ENCODE assay signal across 22 cellular contexts in genomic region chr12:96310067-96310466, GRCh38.
DNase-seq lines count a peak whose midpoint lies in the region; ATAC-seq, FAIRE-seq and TF ChIP-seq lines count a peak whose summit lies in the region.
"Had no signal": no experiment of that assay in that cellular context is flagged by ENCODE, and none has a peak within 500 bp of the region (broad histone marks: within the 10 kb centered on the region; RNA-seq: fewer than 3 reads in every experiment).

No MANE protein-coding gene starts in this region.

- CTCF ChIA-PET in IMR-90 (lab: Yijun Ruan, JAX) = no interaction called here

- H4K20me1 ChIP-seq in IMR-90 (ENCODE audit: insufficient read depth, low read length) = peaks cover 9% of the 10 kb centered on the region

- POLR2A ChIA-PET in IMR-90 (lab: Charles Lee; ENCODE audit: unreplicated experiment) = no interaction called here

- peaks cover 10% of the 10 kb centered on the region for H3K36me3 ChIP-seq in IMR-90 (ENCODE audit: control insufficient read depth, insufficient read depth, low read length)
- no peaks in the 10 kb centered on the region for H3K36me3 ChIP-seq in kidney (ENCODE audit: control insufficient read depth in 1 of 2, insufficient read depth in 2 of 2, low read length in 2 of 2)
- no peaks in the 10 kb centered on the region for H3K36me3 ChIP-seq in vagina
- H3K36me3 ChIP-seq: BE2C had no signal

- TF ChIP-seq POLR2A in IMR-90 (IDR thresholded peaks at IDR 0.05; ENCODE audit: low read depth, low read length) = no peak
- TF ChIP-seq POLR2A in vagina (IDR thresholded peaks at IDR 0.05) = no peak

- no peak overlapping the region for H4K8ac ChIP-seq in IMR-90 (ENCODE audit: low read depth in 2 of 2, low read length in 2 of 2)

- BruUV-seq in IMR-90 (replicated peaks; lab: Mats Ljungman, UMichigan) = no TSS peak

- WGBS in IMR-90 (ENCODE audit: extremely low coverage in 2 of 2, insufficient read length in 1 of 2), 2 experiments = no CpG with 5 or more reads among the region's 3 CpGs

- no peak overlapping the region for H3K14ac ChIP-seq in IMR-90 (replicated peaks; ENCODE audit: low read depth, low read length)

- H2BK5ac ChIP-seq in IMR-90 (ENCODE audit: low read depth, low read length, poor library complexity, severe bottlenecking) = no peak overlapping the region

- H3K27ac ChIP-seq in IMR-90 (ENCODE audit: insufficient read depth, low read length) = no peak overlapping the region
- no peak overlapping the region for H3K27ac ChIP-seq in kidney (ENCODE audit: low read depth in 2 of 2, low read length in 2 of 2)
- no peak overlapping the region for H3K27ac ChIP-seq in vagina
- H3K27ac ChIP-seq: 22Rv1; A549; BLaER1 treated with 17β-estradiol and CSF1 and Interleukin-3, amounts not matched to agents 10 nM and 100 nM had no signal

- no peaks in the 10 kb centered on the region for H3K9me3 ChIP-seq in IMR-90 (ENCODE audit: control insufficient read depth, insufficient read depth, low read length)
- H3K9me3 ChIP-seq in kidney (ENCODE audit: control insufficient read depth in 1 of 2, low read length in 2 of 2) = no peaks in the 10 kb centered on the region
- H3K9me3 ChIP-seq in vagina = no peaks in the 10 kb centered on the region
- H3K9me3 ChIP-seq: A549; BE2C; BLaER1 treated with 17β-estradiol and CSF1 and Interleukin-3, amounts not matched to agents 10 nM and 100 nM; HAP-1 had no signal

- DNase-seq in IMR-90 (no peak), kidney (no peak), vagina (ENCODE audit: extremely low spot score in 2 of 2) (no peak), NOMO-1 (lab: John Stamatoyannopoulos, UW; ENCODE audit: unreplicated experiment in 2 of 2) (no peak), NCI-H1694 (lab: John Stamatoyannopoulos, UW) (no peak)
- DNase-seq: ACHN; AML-193; BE2C; CD4-positive, alpha-beta T cell; CD8-positive, alpha-beta memory T cell; DMS53; DMS79 treated with DMSO at 0.1 percent for 48 hours; GOT3 had no signal

- dilution Hi-C loops in IMR-90 (cut with HindIII; ENCODE audit: low sequenced_read_pairs, unreplicated experiment) = no loop called here

- FAIRE-seq in A204.1 (lab: Jason Lieb, UNC) = peak; percentile 85
- peak; percentile 75 for FAIRE-seq in colon (lab: Jason Lieb, UNC)
- peak; percentile 78 for FAIRE-seq in kidney (lab: Jason Lieb, UNC)
- FAIRE-seq: A549, GM12892, H54 had no signal

- TF ChIP-seq CTCF in IMR-90 (conservative IDR thresholded peaks at IDR 0.05; ENCODE audit: low read depth, low read length) (no peak), kidney (IDR thresholded peaks at IDR 0.05; ENCODE audit: borderline replicate concordance, extremely low read depth, insufficient read depth) (no peak), vagina (IDR thresholded peaks at IDR 0.05) (no peak)

- no peak overlapping the region for H3K4ac ChIP-seq in IMR-90 (ENCODE audit: low read depth, low read length)

- H3K18ac ChIP-seq in IMR-90 (ENCODE audit: low read depth, low read length) = no peak overlapping the region

- H3K4me2 ChIP-seq in IMR-90 (ENCODE audit: low read depth, low read length) = no peak overlapping the region
- H3K4me2 ChIP-seq: A549; BLaER1 treated with 17β-estradiol and CSF1 and Interleukin-3, amounts not matched to agents 10 nM and 100 nM had no signal

- H3K27me3 ChIP-seq in IMR-90 (ENCODE audit: control insufficient read depth, insufficient read depth, low read length) = no peaks in the 10 kb centered on the region
- H3K27me3 ChIP-seq in vagina = no peaks in the 10 kb centered on the region
- H3K27me3 ChIP-seq: BE2C; BLaER1 treated with 17β-estradiol and CSF1 and Interleukin-3, amounts not matched to agents 10 nM and 100 nM had no signal

- H3K4me3 ChIP-seq in IMR-90 (ENCODE audit: insufficient read depth, low read depth, low read length) (no peak overlapping the region), kidney (ENCODE audit: low read length in 2 of 2) (no peak overlapping the region), vagina (no peak overlapping the region)
- H3K4me3 ChIP-seq: A549; BLaER1 treated with 17β-estradiol and CSF1 and Interleukin-3, amounts not matched to agents 10 nM and 100 nM; HAP-1 had no signal

- no peak overlapping the region for H2AFZ ChIP-seq in IMR-90 (replicated peaks; ENCODE audit: low read length, poor library complexity)

- H3K79me1 ChIP-seq in IMR-90 (ENCODE audit: low read depth in 1 of 2, low read length in 2 of 2) = peaks cover 18 to 47% of the 10 kb centered on the region in 2 experiments

- in situ Hi-C loops in IMR-90 (cut with MboI; ENCODE audit: low sequenced_read_pairs) = no loop called here

- no peak overlapping the region for H3K23ac ChIP-seq in IMR-90 (ENCODE audit: low read depth, low read length)

- H4K91ac ChIP-seq in IMR-90 (ENCODE audit: insufficient read depth, low read depth, low read length) = no peak overlapping the region

- no peak overlapping the region for H3K56ac ChIP-seq in IMR-90 (ENCODE audit: extremely low read depth, insufficient read depth, low read length)

- no peak overlapping the region for H4K5ac ChIP-seq in IMR-90 (ENCODE audit: low read depth, low read length)

- no peak overlapping the region for H2BK15ac ChIP-seq in IMR-90 (ENCODE audit: low read depth, low read length)

- no peak for TF ChIP-seq RAD21 in IMR-90 (IDR thresholded peaks at IDR 0.05; ENCODE audit: low read length)

- intact Hi-C loops in IMR-90 (cut with micrococcal nuclease) (no loop called here), kidney (cut with DNase I) (no loop called here), vagina (cut with DNase I) (no loop called here)

- H2BK120ac ChIP-seq in IMR-90 (ENCODE audit: low read depth, low read length) = no peak overlapping the region

- H3K4me1 ChIP-seq in IMR-90 (ENCODE audit: control insufficient read depth, insufficient read depth, low read length) = no peaks in the 10 kb centered on the region; the same call in 1 of the 2 replicates
- H3K4me1 ChIP-seq in kidney (ENCODE audit: control insufficient read depth in 1 of 2, insufficient read depth in 1 of 2, low read depth in 1 of 2, low read length in 2 of 2) = no peaks in the 10 kb centered on the region
- H3K4me1 ChIP-seq in vagina = peaks cover 7% of the 10 kb centered on the region
- H3K4me1 ChIP-seq: BE2C; BLaER1 treated with 17β-estradiol and CSF1 and Interleukin-3, amounts not matched to agents 10 nM and 100 nM had no signal

- H3K9ac ChIP-seq in IMR-90 (ENCODE audit: low read depth, low read length) (no peak overlapping the region), kidney (ENCODE audit: low read length in 2 of 2) (no peak overlapping the region)
- H3K9ac ChIP-seq: BLaER1 treated with 17β-estradiol and CSF1 and Interleukin-3, amounts not matched to agents 10 nM and 100 nM had no signal

- H2AK9ac ChIP-seq in IMR-90 (replicated peaks; ENCODE audit: low read depth, low read length, poor library complexity) = no peak overlapping the region

- no peak overlapping the region for H2BK20ac ChIP-seq in IMR-90 (ENCODE audit: low read depth, low read length)

- no peak for ATAC-seq in IMR-90 (ENCODE audit: low read depth)
- no peak for ATAC-seq in GM21825 (IDR thresholded peaks at IDR 0.05; ENCODE audit: unreplicated experiment)
- ATAC-seq: A549 had no signal

- H3K9me1 ChIP-seq in IMR-90 (ENCODE audit: insufficient read depth, low read length) = peaks cover 4% of the 10 kb centered on the region; the same call in 1 of the 2 replicates

- H2AK5ac ChIP-seq in IMR-90 (ENCODE audit: low read depth, low read length) = no peak overlapping the region

TF ChIP-seq in IMR-90, 13 proteins besides CTCF, POLR2A, EP300 and RAD21:
- peak; percentile 27; the same call in 1 of the 2 replicates for TF ChIP-seq CEBPB (IDR thresholded peaks at IDR 0.05; ENCODE audit: low read depth, low read length)
- no peak for TF ChIP-seq CHD1 (IDR thresholded peaks at IDR 0.05; ENCODE audit: low read depth, low read length)
